Comparison of ENCODE assay signal across 26 cellular contexts in genomic region chr2:120682654-120683053, GRCh38. TPM values are rescaled to one million over a fixed set of nuclear protein-coding genes. Genes with fewer than 3 reads are reported as not detected.
"Had no signal": no experiment of that assay in that cellular context is flagged by ENCODE, and none has a peak within 500 bp of the region (broad histone marks: within the 10 kb centered on the region; RNA-seq: fewer than 3 reads in every experiment).

No MANE protein-coding gene starts in this region.

- DNase-seq: activated CD4-positive, alpha-beta memory T cell treated with anti-CD3 and anti-CD28 coated beads, Interleukin-2, amount 10 ng/mL, durations not matched to agents 7 days and 5 days; activated CD4-positive, alpha-beta T cell treated with anti-CD3 and anti-CD28 coated beads for 48 hours; activated CD4-positive, CD25-positive, alpha-beta regulatory T cell; activated CD8-positive, alpha-beta memory T cell treated with anti-CD3 and anti-CD28 coated beads, Interleukin-2, amount 10 ng/mL, durations not matched to agents 7 days and 5 days; activated naive CD4-positive, alpha-beta T cell; activated naive CD8-positive, alpha-beta T cell treated with anti-CD3 and anti-CD28 coated beads for 36 hours; activated T-cell treated with anti-CD3 and anti-CD28 coated beads, Interleukin-2, amount 50 U/mL, for 1 hour; amygdala; body of pancreas; caudate nucleus; effector memory CD8-positive, alpha-beta T cell; esophagus squamous epithelium; foreskin keratinocyte; glutamatergic neuron; hypothalamus; kidney; left lung; nephron progenitor cell; occipital lobe; retina; stimulated activated CD4-positive, alpha-beta T cell treated with anti-CD3 and anti-CD28 coated beads, Interleukin-2, amount 100 ng/mL, for 24 hours; stimulated activated naive CD8-positive, alpha-beta T cell treated with anti-CD3 and anti-CD28 coated beads, Interleukin-15, Interleukin-2, amounts not matched to agents 100 U/mL and 50 U/mL, for 24 hours; substantia nigra; tibial artery had no signal

- H3K27me3 ChIP-seq: body of pancreas had no signal

- H3K4me3 ChIP-seq: body of pancreas, esophagus squamous epithelium, left lung, tibial artery had no signal

- H3K9me3 ChIP-seq: body of pancreas, esophagus squamous epithelium, left lung, tibial artery had no signal

- H3K27ac ChIP-seq: body of pancreas, esophagus squamous epithelium, foreskin keratinocyte, left lung, tibial artery had no signal

- ATAC-seq: activated CD8-positive, alpha-beta memory T cell treated with anti-CD3 and anti-CD28 coated beads, Interleukin-2, amount 10 ng/mL, durations not matched to agents 7 days and 5 days; activated T-helper 17 cell treated with anti-CD3 and anti-CD28 coated beads, Interleukin-2, amount 50 U/mL, for 72 hours; body of pancreas; effector memory CD8-positive, alpha-beta T cell; foreskin keratinocyte; left lung; stimulated activated naive CD8-positive, alpha-beta T cell treated with anti-CD3 and anti-CD28 coated beads, Interleukin-15, Interleukin-2, amounts not matched to agents 100 U/mL and 50 U/mL, for 24 hours had no signal

- H3K4me1 ChIP-seq: foreskin keratinocyte, left lung had no signal

- H3K36me3 ChIP-seq: esophagus squamous epithelium, left lung, tibial artery had no signal

RNA-seq across cellular contexts. Expression of gene GLI2, which starts 53.0 kb away (rescaled TPM):
- total RNA-seq: activated naive CD8-positive, alpha-beta T cell treated with anti-CD3 and anti-CD28 coated beads for 36 hours; activated T-helper 17 cell treated with anti-CD3 and anti-CD28 coated beads, Interleukin-2, amount 50 U/mL, for 72 hours; foreskin keratinocyte; lung microvascular endothelial cell had no signal
